Comparison of ENCODE assay signal across 14 cellular contexts in the genomic region with DNA sequence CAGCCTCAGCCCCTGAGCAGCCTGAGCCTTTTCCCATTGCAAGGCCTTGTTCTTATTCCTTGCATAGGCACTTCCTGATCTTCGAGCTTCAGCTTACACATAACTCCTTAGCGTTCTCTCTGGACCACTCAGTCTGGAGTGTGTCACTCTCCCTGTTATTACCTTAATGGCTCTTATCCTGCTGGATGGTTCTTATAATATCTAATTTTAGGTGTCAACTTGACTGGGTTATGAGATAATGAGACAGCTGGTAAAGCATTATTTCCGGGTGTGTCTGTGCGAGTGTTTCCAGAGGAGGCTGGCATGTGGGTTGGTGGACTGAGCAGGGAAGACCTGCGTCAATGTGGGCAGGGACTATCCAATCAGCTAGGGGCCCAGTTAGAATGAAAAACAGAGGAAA.
"Had no signal": no experiment of that assay in that cellular context is flagged by ENCODE, and none has a peak within 500 bp of the region (broad histone marks: within the 10 kb centered on the region; RNA-seq: fewer than 3 reads in every experiment).

No MANE protein-coding gene starts in this region.

- H3K4me3 ChIP-seq: coronary artery, esophagus squamous epithelium, ovary, thoracic aorta had no signal

- H3K27me3 ChIP-seq: brain microvascular endothelial cell, esophagus squamous epithelium, ovary had no signal

- H3K4me1 ChIP-seq: esophagus squamous epithelium had no signal

- DNase-seq: activated CD4-positive, alpha-beta T cell treated with anti-CD3 and anti-CD28 coated beads, Interleukin-2, amount 50 U/mL, for 1 hour; activated CD8-positive, alpha-beta memory T cell treated with anti-CD3 and anti-CD28 coated beads for 24 hours; activated naive CD4-positive, alpha-beta T cell treated with Interleukin-2 at 50 U/mL for 16 hours; anterior cingulate cortex; brain microvascular endothelial cell; esophagus squamous epithelium; hippocampal formation; left ventricle myocardium superior; ovary; stimulated activated CD4-positive, alpha-beta T cell treated with anti-CD3 and anti-CD28 coated beads, Interleukin-2, amount 100 ng/mL, for 24 hours had no signal

- ATAC-seq: left ventricle myocardium superior; sciatic nerve; stimulated activated effector memory CD8-positive, alpha-beta T cell treated with anti-CD3 and anti-CD28 coated beads, Interleukin-12 subunit alpha, Interleukin-12 subunit beta, amount 100 ng/mL, for 72 hours had no signal

- H3K36me3 ChIP-seq: brain microvascular endothelial cell, ovary had no signal

- H3K9me3 ChIP-seq: esophagus squamous epithelium, ovary, thoracic aorta had no signal

- H3K27ac ChIP-seq: brain microvascular endothelial cell, coronary artery, esophagus squamous epithelium, ovary, thoracic aorta had no signal
